ENCODE assay signal across 18 cellular contexts in genomic region chrX:113260474-113260873, GRCh38.
DNase-seq lines count a peak whose midpoint lies in the region; ATAC-seq, FAIRE-seq and TF ChIP-seq lines count a peak whose summit lies in the region.
"Had no signal": no experiment of that assay in that cellular context is flagged by ENCODE, and none has a peak within 500 bp of the region (broad histone marks: within the 10 kb centered on the region; RNA-seq: fewer than 3 reads in every experiment).

No MANE protein-coding gene starts in this region.

- H3K27ac Mint-ChIP-seq in CD8-positive, alpha-beta memory T cell = no peak overlapping the region
- H3K27ac Mint-ChIP-seq: activated T-cell treated with anti-CD3 and anti-CD28 coated beads, Interleukin-2, amount 50 U/mL, for 24 hours had no signal

- H3K36me3 Mint-ChIP-seq in CD8-positive, alpha-beta memory T cell = no peaks in the 10 kb centered on the region

- H4K20me1 ChIP-seq in GM12878 (ENCODE audit: control insufficient read depth, insufficient read depth) = no peaks in the 10 kb centered on the region

- no peaks in the 10 kb centered on the region for H3K4me1 ChIP-seq in GM12878 (ENCODE audit: control insufficient read depth, insufficient read depth, low read length)
- H3K4me1 ChIP-seq in CD8-positive, alpha-beta memory T cell (ENCODE audit: insufficient read depth, low read length) = no peaks in the 10 kb centered on the region
- no peaks in the 10 kb centered on the region for H3K4me1 ChIP-seq in kidney (ENCODE audit: control insufficient read depth in 1 of 2, insufficient read depth in 1 of 2, low read depth in 1 of 2, low read length in 2 of 2)
- H3K4me1 ChIP-seq: body of pancreas, Caco-2, esophagus muscularis mucosa, left ventricle myocardium inferior had no signal

- no peak overlapping the region for H2AFZ ChIP-seq in GM12878 (ENCODE audit: control insufficient read depth, low read depth, low read length)

- TF ChIP-seq RAD21 in Ishikawa (IDR thresholded peaks at IDR 0.05; ENCODE audit: low read depth) (peak; percentile 47; the same call in 1 of the 2 replicates), GM12878 (IDR thresholded peaks at IDR 0.05; ENCODE audit: insufficient read depth, low read depth, low read length) (no peak)

- no peak overlapping the region for H3K4me3 ChIP-seq in GM12875 (ENCODE audit: low read depth, low read length)
- no peak overlapping the region for H3K4me3 ChIP-seq in GM12878
- H3K4me3 ChIP-seq in CD8-positive, alpha-beta memory T cell (ENCODE audit: low read length) = no peak overlapping the region
- no peak overlapping the region for H3K4me3 ChIP-seq in kidney (ENCODE audit: low read length in 2 of 2)
- H3K4me3 ChIP-seq: body of pancreas, esophagus muscularis mucosa, left ventricle myocardium inferior had no signal

- H3K4me1 Mint-ChIP-seq in CD8-positive, alpha-beta memory T cell = no peaks in the 10 kb centered on the region

- H3K9me3 ChIP-seq in GM12878 (replicated peaks; ENCODE audit: control insufficient read depth, insufficient read depth, low read length) (no peaks in the 10 kb centered on the region), kidney (ENCODE audit: control insufficient read depth in 1 of 2, low read length in 2 of 2) (no peaks in the 10 kb centered on the region)
- H3K9me3 ChIP-seq in CD8-positive, alpha-beta memory T cell (ENCODE audit: low read length) = no peaks in the 10 kb centered on the region
- H3K9me3 ChIP-seq: body of pancreas, Caco-2, esophagus muscularis mucosa, left ventricle myocardium inferior, neutrophil had no signal

- TF ChIP-seq CTCF in GM12875 (IDR thresholded peaks at IDR 0.05; ENCODE audit: borderline replicate concordance, insufficient read depth, low read depth, low read length) (peak; percentile 34), GM12878 (IDR thresholded peaks at IDR 0.05 in 2 of 3, conservative IDR thresholded peaks at IDR 0.05 in 1 of 3; ENCODE audit: control insufficient read depth in 2 of 3, extremely low read depth in 1 of 3, insufficient read depth in 1 of 3, low read depth in 3 of 3, low read length in 3 of 3) (peak in 2 of 3 experiments; percentile 33 to 34; a peak in 3 of 6 replicates), kidney (IDR thresholded peaks at IDR 0.05; ENCODE audit: borderline replicate concordance, extremely low read depth, insufficient read depth) (no peak)

- intact Hi-C loops in GM12878 (cut with micrococcal nuclease; ENCODE audit: unreplicated experiment) (loop anchor here (10.0 kb wide), 1 partner anchor 484 kb away; no protein-coding TSS in a partner anchor), kidney (cut with DNase I) (no loop called here)

- H3K79me2 ChIP-seq in GM12878 (ENCODE audit: control insufficient read depth, insufficient read depth, low read length) = no peaks in the 10 kb centered on the region

- no peak for DNase-seq in GM12878 (ENCODE audit: low read depth, low spot score)
- DNase-seq in islet precursor cell = peak; percentile 50
- DNase-seq in CD8-positive, alpha-beta memory T cell = no peak
- no peak for DNase-seq in NCI-H2196 (lab: John Stamatoyannopoulos, UW; ENCODE audit: unreplicated experiment)
- no peak for DNase-seq in kidney
- no peak for DNase-seq in T1000 (lab: John Stamatoyannopoulos, UW)
- DNase-seq: activated T-cell treated with anti-CD3 and anti-CD28 coated beads, Interleukin-2, amount 50 U/mL, for 24 hours; body of pancreas; left ventricle myocardium inferior; NCI-H2081 treated with DMSO at 0.1 percent for 48 hours; stimulated activated naive CD4-positive, alpha-beta T cell had no signal

- H3K36me3 ChIP-seq in GM12878 (ENCODE audit: control insufficient read depth in 2 of 2, insufficient read depth in 2 of 2, low read length in 1 of 2) (no peaks in the 10 kb centered on the region), kidney (ENCODE audit: control insufficient read depth in 1 of 2, insufficient read depth in 2 of 2, low read length in 2 of 2) (no peaks in the 10 kb centered on the region)
- no peaks in the 10 kb centered on the region for H3K36me3 ChIP-seq in CD8-positive, alpha-beta memory T cell (ENCODE audit: insufficient read depth, low read length)
- H3K36me3 ChIP-seq: esophagus muscularis mucosa, left ventricle myocardium inferior, neutrophil had no signal

- TF ChIP-seq EP300 in Ishikawa (IDR thresholded peaks at IDR 0.05; ENCODE audit: borderline replicate concordance) (no peak), GM12878 (IDR thresholded peaks at IDR 0.05; ENCODE audit: borderline replicate concordance in 1 of 2, control insufficient read depth in 1 of 2, low read depth in 2 of 2, low read length in 2 of 2) (no peak)

- peaks cover 0 to 7% (median 3%) of the 10 kb centered on the region in 5 donors for H3K9me3 Mint-ChIP-seq in CD8-positive, alpha-beta memory T cell
- H3K9me3 Mint-ChIP-seq: activated T-cell treated with anti-CD3 and anti-CD28 coated beads, Interleukin-2, amount 50 U/mL, for 24 hours had no signal

- H3K27me3 ChIP-seq in GM12878 (replicated peaks in 1 of 2; ENCODE audit: control insufficient read depth in 2 of 2, insufficient read depth in 2 of 2, low read length in 1 of 2) = no peaks in the 10 kb centered on the region
- H3K27me3 ChIP-seq in CD8-positive, alpha-beta memory T cell (ENCODE audit: insufficient read depth, low read length, poor library complexity, severe bottlenecking) = no peaks in the 10 kb centered on the region
- H3K27me3 ChIP-seq: body of pancreas, esophagus muscularis mucosa, neutrophil had no signal

- ATAC-seq in GM12878 = peak; percentile 66
- ATAC-seq: body of pancreas, Right ventricle myocardium inferior had no signal

- H3K4me3 Mint-ChIP-seq in CD8-positive, alpha-beta memory T cell = no peak overlapping the region
- H3K4me3 Mint-ChIP-seq: activated T-cell treated with anti-CD3 and anti-CD28 coated beads, Interleukin-2, amount 50 U/mL, for 24 hours had no signal

- H3K9ac ChIP-seq in GM12878 (ENCODE audit: control insufficient read depth, insufficient read depth, low read length) (no peak overlapping the region), kidney (ENCODE audit: low read length in 2 of 2) (no peak overlapping the region)

- SMC1A ChIA-PET in GM12878 (lab: Charles Lee; ENCODE audit: uncharacterized antibody, unreplicated experiment) = interaction anchor here (0.8 to 0.9 kb wide), 2 partner anchors 14 to 360 kb away, joined by 3 read pairs; no protein-coding TSS in a partner anchor

- CTCF ChIA-PET in GM12878 (lab: Yijun Ruan, JAX) = no interaction called here
- CTCF ChIA-PET in CD8-positive, alpha-beta memory T cell (lab: Charles Lee) = no interaction called here

- H3K4me2 ChIP-seq in GM12878 (ENCODE audit: control insufficient read depth, insufficient read depth) = no peak overlapping the region

- H3K27ac ChIP-seq in GM12878 (ENCODE audit: control insufficient read depth, insufficient read depth) (no peak overlapping the region), kidney (ENCODE audit: low read depth in 2 of 2, low read length in 2 of 2) (no peak overlapping the region)
- no peak overlapping the region for H3K27ac ChIP-seq in CD8-positive, alpha-beta memory T cell (ENCODE audit: low read depth, low read length)
- H3K27ac ChIP-seq: body of pancreas, esophagus muscularis mucosa, left ventricle myocardium inferior, neutrophil, VCaP had no signal

- 13% methylated on average over 3 of the region's 3 CpGs for WGBS in GM12878 (ENCODE audit: insufficient coverage, insufficient replicate concordance, low lambda C conversion rate, missing lambda C conversion rate)

- in situ Hi-C loops in GM12878 (cut with MboI) = no loop called here

- POLR2A ChIA-PET in GM12878 (lab: Charles Lee) = no interaction called here
- POLR2A ChIA-PET in CD8-positive, alpha-beta memory T cell (lab: Charles Lee) = no interaction called here

- RAD21 ChIA-PET in GM12878 (lab: Charles Lee; ENCODE audit: unreplicated experiment) = no interaction called here

- peaks cover 0 to 2% of the 10 kb centered on the region in 2 donors for H3K27me3 Mint-ChIP-seq in CD8-positive, alpha-beta memory T cell

- no TSS peak for BruUV-seq in GM12878 (replicated peaks; lab: Mats Ljungman, UMichigan)

- TF ChIP-seq POLR2A in GM12878 (IDR thresholded peaks at IDR 0.05; ENCODE audit: low read depth, low read length) = no peak

- FAIRE-seq in GM12878 (lab: Jason Lieb, UNC) (no peak), kidney (lab: Jason Lieb, UNC) (no peak)

TF ChIP-seq in Ishikawa, 13 proteins besides CTCF, POLR2A, EP300 and RAD21 (continues in another document):
- no peak for TF ChIP-seq USF1 (IDR thresholded peaks at IDR 0.05)
- TF ChIP-seq CEBPB (IDR thresholded peaks at IDR 0.05) = no peak
- no peak for TF ChIP-seq MAX (IDR thresholded peaks at IDR 0.05)
- TF ChIP-seq YY1 (IDR thresholded peaks at IDR 0.05; ENCODE audit: low read depth) = no peak
- no peak for TF ChIP-seq TEAD4 (IDR thresholded peaks at IDR 0.05)
- TF ChIP-seq ZBTB7A (IDR thresholded peaks at IDR 0.05; ENCODE audit: low read depth) = no peak
- no peak for TF ChIP-seq EGR1 (IDR thresholded peaks at IDR 0.05)

TF ChIP-seq in GM12878, 131 proteins besides CTCF, POLR2A, EP300 and RAD21:
- TF ChIP-seq SMC3 (IDR thresholded peaks at IDR 0.05; ENCODE audit: borderline replicate concordance, low read length) = peak; percentile 22; the same call in 1 of the 2 replicates
- TF ChIP-seq NR2C1 (IDR thresholded peaks at IDR 0.05) = no peak
